Comparison of ENCODE assay signal across 22 cellular contexts in the genomic region with DNA sequence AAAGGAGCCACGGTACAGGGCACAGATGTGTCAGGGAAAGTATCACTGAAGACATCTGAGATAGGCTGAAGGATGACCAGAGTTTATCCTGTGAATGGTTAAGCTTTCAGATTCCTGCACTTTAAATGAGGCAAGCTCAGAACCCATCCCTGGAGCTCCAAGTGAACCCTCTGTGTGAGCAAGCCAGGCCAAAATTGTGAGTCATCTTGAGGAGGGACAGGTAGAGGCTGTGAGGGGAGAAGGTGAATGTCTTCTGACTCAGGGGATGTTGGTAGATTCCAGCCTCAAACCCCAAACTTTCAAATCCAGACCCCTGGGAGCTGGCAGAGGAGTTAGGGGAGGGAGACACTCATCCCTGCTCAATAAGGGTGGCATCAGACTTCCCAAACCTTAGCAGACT. TPM values are rescaled to one million over a fixed set of nuclear protein-coding genes. Genes with fewer than 3 reads are reported as not detected.
A peak's percentile ranks its signal among the peaks of the same experiment; 100 is the strongest.
DNase-seq lines count a peak whose midpoint lies in the region; ATAC-seq and TF ChIP-seq lines count a peak whose summit lies in the region.
"Had no signal": no experiment of that assay in that cellular context is flagged by ENCODE, and none has a peak within 500 bp of the region (broad histone marks: within the 10 kb centered on the region; RNA-seq: fewer than 3 reads in every experiment).

No MANE protein-coding gene starts in this region.

- no CpG with 5 or more reads among the region's 1 CpG for WGBS in trophoblast cell (ENCODE audit: extremely low coverage, insufficient coverage, insufficient read length)

- POLR2A ChIA-PET in HCT116 (lab: Charles Lee) = no interaction called here

- no peak overlapping the region for H3K14ac ChIP-seq in trophoblast cell (ENCODE audit: low read length)

- H3K4ac ChIP-seq in trophoblast cell (ENCODE audit: low read depth, low read length) = no peak overlapping the region

- no peak overlapping the region for H2BK12ac ChIP-seq in trophoblast cell (ENCODE audit: low read length)

- no peak overlapping the region for H3K4me3 Mint-ChIP-seq in activated T-helper 1 cell treated with anti-CD3 and anti-CD28 coated beads, Interleukin-12 subunit alpha, Interleukin-12 subunit beta, Interleukin-2, Interleukin-4 antibody, amounts not matched to agents 30 ng/mL and 10 ng/mL and 1 ng/mL, durations not matched to agents 14 hours and 24 hours and 36 hours
- H3K4me3 Mint-ChIP-seq: HFFc6 had no signal

- TF ChIP-seq RAD21 in HCT116 (IDR thresholded peaks at IDR 0.05; ENCODE audit: low read depth) = no peak

- BruUV-seq in HCT116 (replicated peaks; lab: Mats Ljungman, UMichigan) = no TSS peak

- no peaks in the 10 kb centered on the region for H3K36me3 ChIP-seq in HCT116 (ENCODE audit: control insufficient read depth in 1 of 2, insufficient read depth in 2 of 2, low read length in 2 of 2)
- no peaks in the 10 kb centered on the region for H3K36me3 ChIP-seq in RWPE2 (ENCODE audit: low read depth)
- no peaks in the 10 kb centered on the region for H3K36me3 ChIP-seq in osteoblast (ENCODE audit: insufficient read depth, low read length)
- H3K36me3 ChIP-seq in trophoblast cell (ENCODE audit: control insufficient read depth in 1 of 2, insufficient read depth in 2 of 2, low read length in 2 of 2) = no peaks in the 10 kb centered on the region

- intact Hi-C loops in HCT116 (cut with micrococcal nuclease) (no loop called here), posterior vena cava (cut with DNase I) (no loop called here)
- intact Hi-C loops in activated T-helper 1 cell treated with anti-CD3 and anti-CD28 coated beads, Interleukin-12 subunit alpha, Interleukin-12 subunit beta, Interleukin-2, Interleukin-4 antibody, amounts not matched to agents 30 ng/mL and 10 ng/mL and 1 ng/mL, durations not matched to agents 14 hours and 24 hours and 36 hours (cut with micrococcal nuclease) = no loop called here

- no peak overlapping the region for H2BK120ac ChIP-seq in trophoblast cell (ENCODE audit: insufficient read depth, low read length, poor library complexity)

- 0 out of 2 replicates have a peak, but pooled peaks have one; percentile 22 for ATAC-seq in HCT116
- peak; percentile 81 for ATAC-seq in RWPE2 (ENCODE audit: low read depth)
- ATAC-seq in GM21737 (IDR thresholded peaks at IDR 0.05; ENCODE audit: unreplicated experiment) = no peak

- no peak for TF ChIP-seq POLR2A in HCT116 (IDR thresholded peaks at IDR 0.05; ENCODE audit: borderline replicate concordance, extremely low read depth, insufficient read depth, insufficient read length)

- H3K79me2 ChIP-seq in HCT116 (ENCODE audit: insufficient read depth, low read length) = no peaks in the 10 kb centered on the region
- H3K79me2 ChIP-seq in osteoblast (ENCODE audit: insufficient read depth, low read length) = no peaks in the 10 kb centered on the region
- no peaks in the 10 kb centered on the region for H3K79me2 ChIP-seq in trophoblast cell (ENCODE audit: control insufficient read depth, insufficient read depth, low read length, poor library complexity)

- no peak overlapping the region for H3K18ac ChIP-seq in trophoblast cell (ENCODE audit: low read length)

- H3K36me3 Mint-ChIP-seq in activated T-helper 1 cell treated with anti-CD3 and anti-CD28 coated beads, Interleukin-12 subunit alpha, Interleukin-12 subunit beta, Interleukin-2, Interleukin-4 antibody, amounts not matched to agents 30 ng/mL and 10 ng/mL and 1 ng/mL, durations not matched to agents 14 hours and 24 hours and 36 hours (ENCODE audit: low read depth) = no peaks in the 10 kb centered on the region

- H3K27me3 ChIP-seq in HCT116 (ENCODE audit: insufficient read depth, low read length) (no peaks in the 10 kb centered on the region), RWPE2 (ENCODE audit: insufficient read depth, poor library complexity, severe bottlenecking) (no peaks in the 10 kb centered on the region), osteoblast (ENCODE audit: insufficient read depth, low read length) (no peaks in the 10 kb centered on the region), trophoblast cell (ENCODE audit: insufficient read depth, low read length) (no peaks in the 10 kb centered on the region)

- no peaks in the 10 kb centered on the region for H3K9me2 ChIP-seq in HCT116 (ENCODE audit: insufficient read depth)

- no peak for TF ChIP-seq CTCF in HCT116 (IDR thresholded peaks at IDR 0.05 in 2 of 3, conservative IDR thresholded peaks at IDR 0.05 in 1 of 3; ENCODE audit: borderline replicate concordance in 1 of 3, insufficient read depth in 1 of 3, low read depth in 2 of 3, low read length in 2 of 3)
- TF ChIP-seq CTCF in RWPE2 (IDR thresholded peaks at IDR 0.05; ENCODE audit: poor library complexity, severe bottlenecking) = no peak
- TF ChIP-seq CTCF in epithelial cell of esophagus (IDR thresholded peaks at IDR 0.05; ENCODE audit: insufficient read depth, low read depth, low read length, missing control alignments) = no peak
- TF ChIP-seq CTCF in osteoblast (IDR thresholded peaks at IDR 0.05; ENCODE audit: extremely low read depth, low read depth, low read length) = peak; percentile 0

- H2BK5ac ChIP-seq in trophoblast cell (ENCODE audit: low read depth, low read length, poor library complexity) = no peak overlapping the region

- H2AK5ac ChIP-seq in trophoblast cell (ENCODE audit: low read length) = no peak overlapping the region

- H4K20me1 ChIP-seq in HCT116 (ENCODE audit: insufficient read depth) (no peaks in the 10 kb centered on the region), osteoblast (ENCODE audit: insufficient read depth, low read length) (no peaks in the 10 kb centered on the region)

- H3K27ac ChIP-seq in HCT116 (ENCODE audit: low read depth, low read length) = no peak overlapping the region
- no peak overlapping the region for H3K27ac ChIP-seq in RWPE2 (ENCODE audit: poor library complexity, severe bottlenecking)
- H3K27ac ChIP-seq in osteoblast (ENCODE audit: low read depth, low read length) = peak overlapping the region; percentile 3
- H3K27ac ChIP-seq in trophoblast cell (ENCODE audit: low read depth, low read length) = no peak overlapping the region
- H3K27ac ChIP-seq: C4-2B, HL-60 had no signal

- H2AFZ ChIP-seq in HCT116 (ENCODE audit: low read depth, low read length, poor library complexity, severe bottlenecking) (no peak overlapping the region), osteoblast (ENCODE audit: low read length) (no peak overlapping the region), trophoblast cell (ENCODE audit: insufficient read depth, low read length, poor library complexity) (no peak overlapping the region)

- no peaks in the 10 kb centered on the region for H3K79me1 ChIP-seq in trophoblast cell (ENCODE audit: low read length)

- no peak overlapping the region for H3K4me3 ChIP-seq in HCT116 (replicated peaks in 1 of 2; ENCODE audit: low read depth in 1 of 2, low read length in 2 of 2)
- H3K4me3 ChIP-seq in RWPE2 (ENCODE audit: severe bottlenecking) = no peak overlapping the region
- no peak overlapping the region for H3K4me3 ChIP-seq in epithelial cell of esophagus (ENCODE audit: low read length)
- H3K4me3 ChIP-seq in osteoblast (ENCODE audit: insufficient read depth, low read length) = no peak overlapping the region
- H3K4me3 ChIP-seq in trophoblast cell (ENCODE audit: low read depth, low read length) = no peak overlapping the region

- H3K9me3 Mint-ChIP-seq in activated T-helper 1 cell treated with anti-CD3 and anti-CD28 coated beads, Interleukin-12 subunit alpha, Interleukin-12 subunit beta, Interleukin-2, Interleukin-4 antibody, amounts not matched to agents 30 ng/mL and 10 ng/mL and 1 ng/mL, durations not matched to agents 14 hours and 24 hours and 36 hours = no peaks in the 10 kb centered on the region
- H3K9me3 Mint-ChIP-seq: HFFc6 had no signal

- no peak overlapping the region for H3K27ac Mint-ChIP-seq in activated T-helper 1 cell treated with anti-CD3 and anti-CD28 coated beads, Interleukin-12 subunit alpha, Interleukin-12 subunit beta, Interleukin-2, Interleukin-4 antibody, amounts not matched to agents 30 ng/mL and 10 ng/mL and 1 ng/mL, durations not matched to agents 14 hours and 24 hours and 36 hours
- H3K27ac Mint-ChIP-seq: HFFc6 had no signal

- H4K91ac ChIP-seq in trophoblast cell (ENCODE audit: low read depth, low read length) = no peak overlapping the region

- H3K23ac ChIP-seq in trophoblast cell (ENCODE audit: low read length) = no peak overlapping the region

- H3K4me1 ChIP-seq in HCT116 (ENCODE audit: control insufficient read depth in 1 of 2, insufficient read depth in 2 of 2, low read length in 2 of 2) (peaks cover 0 to 8% of the 10 kb centered on the region in 2 experiments; a peak in 2 of 4 replicates), RWPE2 (ENCODE audit: insufficient read depth, poor library complexity, severe bottlenecking) (peaks cover 4% of the 10 kb centered on the region), osteoblast (ENCODE audit: insufficient read depth, low read length) (peaks cover 26% of the 10 kb centered on the region), trophoblast cell (ENCODE audit: control insufficient read depth in 1 of 2, insufficient read depth in 2 of 2, low read length in 2 of 2) (peaks cover 8 to 14% of the 10 kb centered on the region in 2 experiments)

- CTCF ChIA-PET in HCT116 (lab: Charles Lee) = no interaction called here

- peaks cover 8% of the 10 kb centered on the region for H3K4me1 Mint-ChIP-seq in activated T-helper 1 cell treated with anti-CD3 and anti-CD28 coated beads, Interleukin-12 subunit alpha, Interleukin-12 subunit beta, Interleukin-2, Interleukin-4 antibody, amounts not matched to agents 30 ng/mL and 10 ng/mL and 1 ng/mL, durations not matched to agents 14 hours and 24 hours and 36 hours (ENCODE audit: low read depth)

- H3K9ac ChIP-seq in HCT116 (ENCODE audit: low read length) (no peak overlapping the region), trophoblast cell (ENCODE audit: low read length) (no peak overlapping the region)

- DNase-seq in HCT116 (ENCODE audit: low read depth, low spot score) (no peak), RWPE2 (ENCODE audit: low spot score) (no peak), epithelial cell of esophagus (ENCODE audit: low read depth) (peak; percentile 84), osteoblast (ENCODE audit: insufficient read length, low spot score, missing footprints) (no peak), trophoblast cell (no peak), posterior vena cava (ENCODE audit: low spot score) (no peak)
- no peak for DNase-seq in activated T-helper 1 cell treated with anti-CD3 and anti-CD28 coated beads, Interleukin-12 subunit alpha, Interleukin-12 subunit beta, Interleukin-2, Interleukin-4 antibody, amounts not matched to agents 30 ng/mL and 10 ng/mL and 1 ng/mL, durations not matched to agents 14 hours and 24 hours and 36 hours (ENCODE audit: low spot score)
- DNase-seq: 8988T, HFFc6, KG1, NCI-H1105, NCI-H2029 treated with DMSO at 0.1 percent for 48 hours, NCI-H2171, NCI-H524 treated with DMSO at 0.1 percent for 48 hours had no signal

- no peak overlapping the region for H4K8ac ChIP-seq in trophoblast cell (ENCODE audit: low read depth, low read length)

- no peak overlapping the region for H3K4me2 ChIP-seq in HCT116 (ENCODE audit: low read length)
- no peak overlapping the region for H3K4me2 ChIP-seq in osteoblast (ENCODE audit: insufficient read depth, low read length)
- no peak overlapping the region for H3K4me2 ChIP-seq in trophoblast cell (ENCODE audit: low read length)

- H3K27me3 Mint-ChIP-seq in activated T-helper 1 cell treated with anti-CD3 and anti-CD28 coated beads, Interleukin-12 subunit alpha, Interleukin-12 subunit beta, Interleukin-2, Interleukin-4 antibody, amounts not matched to agents 30 ng/mL and 10 ng/mL and 1 ng/mL, durations not matched to agents 14 hours and 24 hours and 36 hours (ENCODE audit: insufficient read depth) = peaks cover 4% of the 10 kb centered on the region

- RAD21 ChIA-PET in HCT116 (lab: Charles Lee; ENCODE audit: low non-redundant PET in 1 of 2, low total read pairs in 2 of 2, uncharacterized antibody in 2 of 2, unreplicated experiment in 2 of 2) = no interaction called here

- H3K9me3 ChIP-seq in HCT116 (ENCODE audit: control insufficient read depth in 1 of 2, insufficient read depth in 1 of 2, low read depth in 1 of 2, low read length in 2 of 2) = no peaks in the 10 kb centered on the region
- H3K9me3 ChIP-seq in RWPE2 (ENCODE audit: severe bottlenecking) = no peaks in the 10 kb centered on the region
- H3K9me3 ChIP-seq in osteoblast (ENCODE audit: low read depth, low read length) = no peaks in the 10 kb centered on the region
- H3K9me3 ChIP-seq in trophoblast cell (ENCODE audit: insufficient read depth, low read depth, low read length) = no peaks in the 10 kb centered on the region

- no peak overlapping the region for H4K12ac ChIP-seq in trophoblast cell (ENCODE audit: low read depth, low read length)

RNA-seq across cellular contexts. Expression of a gene that starts 36.7 kb away (rescaled TPM):
- total RNA-seq in HCT116 (2021; ENCODE audit: unreplicated experiment) (not detected), osteoblast (under 0.01 TPM in 1 of 2 replicates, not detected in the other), posterior vena cava (10 to 100 TPM; 10.6 to 31.9 TPM)
- polyA plus RNA-seq in HCT116 (2012) = 0.25 TPM in 1 of 2 replicates, not detected in the other
- not detected in 2 replicates for polyA plus RNA-seq in trophoblast cell (2013)
- total RNA-seq in activated T-helper 1 cell treated with anti-CD3 and anti-CD28 coated beads, Interleukin-12 subunit alpha, Interleukin-12 subunit beta, Interleukin-2, Interleukin-4 antibody, amounts not matched to agents 30 ng/mL and 10 ng/mL and 1 ng/mL, durations not matched to agents 14 hours and 24 hours and 36 hours = not detected in 2 replicates
- total RNA-seq: Daoy, H7, HepG2, HFFc6, HT-29, OCI-LY7 had no signal

RNA-seq across cellular contexts. Expression of a gene that starts 54.1 kb away (rescaled TPM):
- total RNA-seq in HCT116 (2021; ENCODE audit: unreplicated experiment) (22.5 TPM), osteoblast (32.6 and 32.7 TPM in 2 replicates), posterior vena cava (10 to 100 TPM; 14.7 to 19.8 TPM)
- polyA plus RNA-seq in HCT116 (2012) = 6.7 and 8.4 TPM in 2 replicates
- polyA plus RNA-seq in trophoblast cell (2013) = 4.2 and 4.6 TPM in 2 replicates
- total RNA-seq in activated T-helper 1 cell treated with anti-CD3 and anti-CD28 coated beads, Interleukin-12 subunit alpha, Interleukin-12 subunit beta, Interleukin-2, Interleukin-4 antibody, amounts not matched to agents 30 ng/mL and 10 ng/mL and 1 ng/mL, durations not matched to agents 14 hours and 24 hours and 36 hours = 14.8 and 15.3 TPM in 2 replicates

Comparison
In these comparisons a context has a peak if more than half of its experiments do, and no peak if none do; other contexts are left out.
1. RNA of a gene that starts 36.7 kb away (total RNA-seq): 10.6 to 31.9 TPM in posterior vena cava; not detected in HCT116 (single experiment), under 0.01 TPM in osteoblast and not detected in activated T-helper 1 cell treated with anti-CD3 and anti-CD28 coated beads, Interleukin-12 subunit alpha, Interleukin-12 subunit beta, Interleukin-2, Interleukin-4 antibody, amounts not matched to agents 30 ng/mL and 10 ng/mL and 1 ng/mL, durations not matched to agents 14 hours and 24 hours and 36 hours; every median in the first group is over 10 times any median in the second.